ENCODE assay signal across 20 cellular contexts in the genomic region with DNA sequence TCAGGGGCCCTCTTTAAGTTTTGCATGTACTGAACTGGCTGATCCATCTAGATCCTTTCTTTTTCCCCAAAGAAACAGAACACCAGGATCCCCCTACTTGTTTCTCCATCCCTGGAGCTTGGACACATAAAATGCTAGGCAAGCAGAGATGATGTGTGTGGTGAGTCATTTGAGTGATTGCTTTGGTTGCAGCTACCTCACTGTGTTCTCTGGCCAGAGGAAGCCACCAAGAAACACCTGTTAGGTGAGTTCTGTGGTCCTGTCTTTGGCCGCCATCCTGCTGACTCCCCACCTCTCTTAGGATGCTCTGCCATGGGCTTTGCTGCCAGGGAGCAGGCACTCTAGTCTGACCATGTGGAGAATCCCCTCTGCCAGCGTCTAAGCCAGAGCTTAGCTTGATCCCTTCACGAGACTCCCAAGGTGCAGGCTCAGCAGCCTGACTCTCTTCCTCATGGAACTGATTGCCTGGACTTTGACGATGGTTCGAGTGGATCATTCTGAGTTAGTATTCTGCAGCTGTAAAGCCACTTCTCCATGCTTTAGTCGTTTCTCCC. TPM values are rescaled to one million over a fixed set of nuclear protein-coding genes. Genes with fewer than 3 reads are reported as not detected.
DNase-seq lines count a peak whose midpoint lies in the region; ATAC-seq lines count a peak whose summit lies in the region.
"Had no signal": no experiment of that assay in that cellular context is flagged by ENCODE, and none has a peak within 500 bp of the region (broad histone marks: within the 10 kb centered on the region; RNA-seq: fewer than 3 reads in every experiment).

No MANE protein-coding gene starts in this region.

- DNase-seq in D341Med (ENCODE audit: low spot score) (peak; percentile 58), HT-29 (ENCODE audit: low spot score) (peak; percentile 12), amniotic epithelial cell (ENCODE audit: low read depth) (peak; percentile 40), kidney tubule cell (ENCODE audit: low spot score) (peak; percentile 8), C1 segment of cervical spinal cord (lab: John Stamatoyannopoulos, UW) (no peak), HuH-7 (ENCODE audit: low spot score) (no peak)
- DNase-seq: AML-193, DMS153, HFFc6, IMR-90, MM.1S, NCI-H1092, NCI-H2081, NCI-H2171 treated with DMSO at 0.1 percent for 48 hours, NCI-H446 treated with DMSO at 0.1 percent for 48 hours, NCI-H748 treated with DMSO at 0.1 percent for 48 hours, OCI-M1, SJCRH30 had no signal

- ATAC-seq in HG03432 (IDR thresholded peaks at IDR 0.05; ENCODE audit: unreplicated experiment) = no peak

RNA-seq across cellular contexts. Expression of a gene that starts 27.3 kb away (rescaled TPM):
- 17.9 and 18.8 TPM in 2 replicates for total RNA-seq in HT-29 (2014; rRNA removed; shearing (Covaris generic))

RNA-seq across cellular contexts. Expression of a gene that starts 54.3 kb away (rescaled TPM):
- not detected in 2 replicates for total RNA-seq in HT-29 (2014; rRNA removed; shearing (Covaris generic))
- total RNA-seq: HFFc6, HT1080, IMR-90 had no signal

Comparison
In these comparisons a context has a peak if more than half of its experiments do, and no peak if none do; other contexts are left out.
1. DNase-seq: peak in D341Med (single experiment), HT-29 (single experiment), amniotic epithelial cell (single experiment) and kidney tubule cell (single experiment); none in C1 segment of cervical spinal cord (0 of 14) and HuH-7 (single experiment).